ENCODE assay signal across 8 cellular contexts in the genomic region with DNA sequence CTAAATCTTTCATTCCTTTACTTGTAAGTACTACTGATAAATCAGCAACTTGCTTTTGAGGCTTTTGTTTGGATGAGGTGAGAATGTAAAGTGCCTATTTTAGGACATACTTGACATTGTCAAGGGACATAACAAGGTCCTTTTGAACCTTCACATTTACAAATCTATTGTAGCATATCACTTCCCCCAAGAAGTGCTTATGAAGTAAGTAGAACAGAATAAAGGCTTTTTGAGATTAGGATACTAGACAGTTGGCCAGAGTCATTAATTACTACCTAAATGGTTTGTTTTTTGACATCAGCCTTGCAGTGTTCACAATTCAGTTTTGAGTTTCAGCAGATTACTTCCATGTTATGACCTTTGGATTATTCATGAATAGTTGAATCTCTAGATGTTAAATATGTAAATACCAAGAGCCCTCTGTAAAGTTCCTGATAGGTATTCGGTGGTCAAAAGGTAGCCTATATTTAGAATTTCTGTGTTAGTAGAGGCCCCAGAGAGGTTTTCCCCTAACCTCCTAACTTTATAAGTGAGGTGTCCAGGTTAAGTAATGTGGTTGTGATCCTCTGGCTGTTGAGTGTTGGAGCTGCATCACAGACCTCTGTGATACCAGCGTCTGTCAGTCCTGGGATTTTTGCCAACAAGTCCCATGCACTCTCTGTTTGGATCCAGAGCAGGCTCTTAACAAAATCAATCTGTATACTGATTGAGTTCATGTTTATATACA.
A peak's percentile ranks its signal among the peaks of the same experiment; 100 is the strongest.
DNase-seq lines count a peak whose midpoint lies in the region; ATAC-seq, FAIRE-seq and TF ChIP-seq lines count a peak whose summit lies in the region.

No MANE protein-coding gene starts in this region.

- no peak for FAIRE-seq in HepG2 (lab: Jason Lieb, UNC)

- H3K4me3 ChIP-seq in HepG2 (replicated peaks in 1 of 3; ENCODE audit: insufficient read depth in 1 of 3, low read depth in 2 of 3, low read length in 3 of 3): no peak overlapping the region

- TF ChIP-seq EP300 in HepG2 (IDR thresholded peaks at IDR 0.05; ENCODE audit: low read depth in 2 of 2, low read length in 2 of 2) (no peak), HepG2 (CRISPR knock-in tag; IDR thresholded peaks at IDR 0.05; ENCODE audit: borderline replicate concordance) (no peak)

- H4K20me1 ChIP-seq in HepG2 (ENCODE audit: insufficient read depth, low read length): no peaks in the 10 kb centered on the region

- H3K9me3 Mint-ChIP-seq in brain (peaks cover 11 to 23% (median 13%) of the 10 kb centered on the region in 5 experiments), endothelial cell (ENCODE audit: unreplicated experiment) (no peaks in the 10 kb centered on the region)
- peaks cover 10% of the 10 kb centered on the region for H3K9me3 Mint-ChIP-seq in activated CD4-positive, alpha-beta memory T cell treated with anti-CD3 and anti-CD28 coated beads, Interleukin-2, amount 10 ng/mL, durations not matched to agents 7 days and 5 days

- ATAC-seq in HepG2 (peak; percentile 29; the same call in 1 of the 3 replicates), GM21723 (IDR thresholded peaks at IDR 0.05; ENCODE audit: unreplicated experiment) (no peak)

- in situ Hi-C loops in HepG2 (cut with HindIII; ENCODE audit: extremely low pct_ligation_motif_present, low pct_unique_long_range_greater_than_20kb): no loop called here

- no peak overlapping the region for H3K4me2 ChIP-seq in HepG2 (ENCODE audit: low read depth, low read length)

- POLR2A ChIA-PET in HepG2 (lab: Yijun Ruan, JAX): no interaction called here
- POLR2A ChIA-PET in activated CD4-positive, alpha-beta memory T cell treated with anti-CD3 and anti-CD28 coated beads, Interleukin-2, amount 10 ng/mL, durations not matched to agents 7 days and 5 days (lab: Charles Lee): no interaction called here

- peak; percentile 92 for DNase-seq in DMS 273 (lab: John Stamatoyannopoulos, UW; ENCODE audit: unreplicated experiment)
- peak; percentile 35 for DNase-seq in HS-5 (ENCODE audit: low read depth)
- peak; percentile 15 for DNase-seq in HepG2 (ENCODE audit: low spot score)
- DNase-seq in endothelial cell (ENCODE audit: low spot score): no peak
- DNase-seq in NCI-H187 (lab: John Stamatoyannopoulos, UW): no peak
- no peak for DNase-seq in activated CD4-positive, alpha-beta memory T cell treated with anti-CD3 and anti-CD28 coated beads, Interleukin-2, amount 10 ng/mL, durations not matched to agents 7 days and 5 days

- TF ChIP-seq POLR2A in HepG2 (IDR thresholded peaks at IDR 0.05; ENCODE audit: insufficient read depth in 1 of 2, low read depth in 2 of 2, low read length in 2 of 2): no peak

- WGBS in HepG2 (ENCODE audit: low lambda C conversion rate): 78% methylated on average over 2 of the region's 2 CpGs

- intact Hi-C loops in HepG2 (cut with micrococcal nuclease; ENCODE audit: unreplicated experiment): no loop called here

- peak overlapping the region in 3 of 5 experiments; percentile 3 to 56 (median 17) for H3K27ac Mint-ChIP-seq in brain
- H3K27ac Mint-ChIP-seq in endothelial cell (ENCODE audit: unreplicated experiment): no peak overlapping the region
- no peak overlapping the region for H3K27ac Mint-ChIP-seq in activated CD4-positive, alpha-beta memory T cell treated with anti-CD3 and anti-CD28 coated beads, Interleukin-2, amount 10 ng/mL, durations not matched to agents 7 days and 5 days

- TF ChIP-seq CTCF in brain (conservative IDR thresholded peaks at IDR 0.05) (no peak), HepG2 (CRISPR knock-in tag; IDR thresholded peaks at IDR 0.05) (no peak), endothelial cell (IDR thresholded peaks at IDR 0.05; ENCODE audit: unreplicated experiment) (no peak)

- H3K27me3 ChIP-seq in HepG2 (ENCODE audit: control insufficient read depth in 1 of 2, insufficient read depth in 2 of 2, low read length in 2 of 2): no peaks in the 10 kb centered on the region

- H3K36me3 Mint-ChIP-seq in brain: peaks cover 31% of the 10 kb centered on the region
- H3K36me3 Mint-ChIP-seq in endothelial cell (ENCODE audit: low read depth, unreplicated experiment): peaks cover 16% of the 10 kb centered on the region
- peaks cover 11% of the 10 kb centered on the region for H3K36me3 Mint-ChIP-seq in activated CD4-positive, alpha-beta memory T cell treated with anti-CD3 and anti-CD28 coated beads, Interleukin-2, amount 10 ng/mL, durations not matched to agents 7 days and 5 days (ENCODE audit: low read depth)

- CTCF ChIA-PET in HepG2 (lab: Yijun Ruan, JAX; ENCODE audit: low intra/inter-chr PET ratio, low total read pairs): no interaction called here
- CTCF ChIA-PET in activated CD4-positive, alpha-beta memory T cell treated with anti-CD3 and anti-CD28 coated beads, Interleukin-2, amount 10 ng/mL, durations not matched to agents 7 days and 5 days (lab: Charles Lee): no interaction called here

- H3K4me1 Mint-ChIP-seq in brain: peaks cover 46% of the 10 kb centered on the region
- peaks cover 15% of the 10 kb centered on the region for H3K4me1 Mint-ChIP-seq in endothelial cell (ENCODE audit: unreplicated experiment)
- no peaks in the 10 kb centered on the region for H3K4me1 Mint-ChIP-seq in activated CD4-positive, alpha-beta memory T cell treated with anti-CD3 and anti-CD28 coated beads, Interleukin-2, amount 10 ng/mL, durations not matched to agents 7 days and 5 days

- no peak overlapping the region for H3K27ac ChIP-seq in HepG2 (ENCODE audit: extremely low read length, insufficient read depth, low read length)

- peaks cover 10% of the 10 kb centered on the region; the same call in 1 of the 2 replicates for H3K9me3 ChIP-seq in HepG2 (ENCODE audit: low read length)

- peaks cover 51% of the 10 kb centered on the region for H3K4me1 ChIP-seq in HepG2 (ENCODE audit: insufficient read depth, low read length)

- H3K9ac ChIP-seq in HepG2 (ENCODE audit: insufficient read depth, low read depth, low read length): no peak overlapping the region

- no peak for TF ChIP-seq RAD21 in HepG2 (CRISPR knock-in tag; IDR thresholded peaks at IDR 0.05)

- peaks cover 27% of the 10 kb centered on the region for H3K79me2 ChIP-seq in HepG2 (ENCODE audit: insufficient read depth, low read length)

- H3K4me3 Mint-ChIP-seq in brain: no peak overlapping the region
- no peak overlapping the region for H3K4me3 Mint-ChIP-seq in endothelial cell (ENCODE audit: unreplicated experiment)
- no peak overlapping the region for H3K4me3 Mint-ChIP-seq in activated CD4-positive, alpha-beta memory T cell treated with anti-CD3 and anti-CD28 coated beads, Interleukin-2, amount 10 ng/mL, durations not matched to agents 7 days and 5 days

- BruUV-seq in HepG2 (replicated peaks; lab: Mats Ljungman, UMichigan): no TSS peak

- H2AFZ ChIP-seq in HepG2 (ENCODE audit: low read length): no peak overlapping the region

- H3K27me3 Mint-ChIP-seq in brain (no peaks in the 10 kb centered on the region), endothelial cell (ENCODE audit: unreplicated experiment) (no peaks in the 10 kb centered on the region)
- no peaks in the 10 kb centered on the region for H3K27me3 Mint-ChIP-seq in activated CD4-positive, alpha-beta memory T cell treated with anti-CD3 and anti-CD28 coated beads, Interleukin-2, amount 10 ng/mL, durations not matched to agents 7 days and 5 days

- H3K36me3 ChIP-seq in HepG2 (replicated peaks in 1 of 2; ENCODE audit: control insufficient read depth in 1 of 2, insufficient read depth in 2 of 2, low read length in 2 of 2): 0 out of 5 replicates have a peak, but pooled peaks cover 0 to 4% of the 10 kb centered on the region in 2 experiments

TF ChIP-seq in HepG2, 621 proteins besides CTCF, POLR2A, EP300 and RAD21 (continues in another document):
- TF ChIP-seq, protein P1, sequence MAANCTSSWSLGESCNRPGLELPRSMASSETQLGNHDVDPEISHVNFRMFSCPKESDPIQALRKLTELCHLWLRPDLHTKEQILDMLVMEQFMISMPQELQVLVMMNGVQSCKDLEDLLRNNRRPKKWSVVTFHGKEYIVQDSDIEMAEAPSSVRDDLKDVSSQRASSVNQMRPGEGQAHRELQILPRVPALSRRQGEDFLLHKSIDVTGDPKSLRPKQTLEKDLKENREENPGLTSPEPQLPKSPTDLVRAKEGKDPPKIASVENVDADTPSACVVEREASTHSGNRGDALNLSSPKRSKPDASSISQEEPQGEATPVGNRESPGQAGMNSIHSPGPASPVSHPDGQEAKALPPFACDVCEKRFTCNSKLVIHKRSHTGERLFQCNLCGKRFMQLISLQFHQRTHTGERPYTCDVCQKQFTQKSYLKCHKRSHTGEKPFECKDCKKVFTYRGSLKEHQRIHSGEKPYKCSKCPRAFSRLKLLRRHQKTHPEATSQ (CRISPR knock-in tag; IDR thresholded peaks at IDR 0.05; ENCODE audit: borderline replicate concordance): no peak
- TF ChIP-seq, protein P2, sequence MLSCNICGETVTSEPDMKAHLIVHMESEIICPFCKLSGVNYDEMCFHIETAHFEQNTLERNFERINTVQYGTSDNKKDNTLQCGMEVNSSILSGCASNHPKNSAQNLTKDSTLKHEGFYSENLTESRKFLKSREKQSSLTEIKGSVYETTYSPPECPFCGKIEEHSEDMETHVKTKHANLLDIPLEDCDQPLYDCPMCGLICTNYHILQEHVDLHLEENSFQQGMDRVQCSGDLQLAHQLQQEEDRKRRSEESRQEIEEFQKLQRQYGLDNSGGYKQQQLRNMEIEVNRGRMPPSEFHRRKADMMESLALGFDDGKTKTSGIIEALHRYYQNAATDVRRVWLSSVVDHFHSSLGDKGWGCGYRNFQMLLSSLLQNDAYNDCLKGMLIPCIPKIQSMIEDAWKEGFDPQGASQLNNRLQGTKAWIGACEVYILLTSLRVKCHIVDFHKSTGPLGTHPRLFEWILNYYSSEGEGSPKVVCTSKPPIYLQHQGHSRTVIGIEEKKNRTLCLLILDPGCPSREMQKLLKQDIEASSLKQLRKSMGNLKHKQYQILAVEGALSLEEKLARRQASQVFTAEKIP (CRISPR knock-in tag; IDR thresholded peaks at IDR 0.05; ENCODE audit: borderline replicate concordance): no peak
- TF ChIP-seq NBN (conservative IDR thresholded peaks at IDR 0.05) (no peak), ZNF780A (CRISPR knock-in tag; IDR thresholded peaks at IDR 0.05) (no peak), TOPORS (CRISPR knock-in tag; IDR thresholded peaks at IDR 0.05) (no peak), MAF1 (CRISPR knock-in tag; IDR thresholded peaks at IDR 0.05; ENCODE audit: borderline replicate concordance) (no peak), NR2F6 (IDR thresholded peaks at IDR 0.05) (no peak), NR2F6 (CRISPR knock-in tag; IDR thresholded peaks at IDR 0.05) (no peak)

Comparison
In these comparisons a context has a peak if more than half of its experiments do, and no peak if none do; other contexts are left out.
1. DNase-seq: peak in DMS 273 (single experiment), HS-5 (single experiment) and HepG2 (single experiment); none in endothelial cell (single experiment), NCI-H187 (0 of 2) and activated CD4-positive, alpha-beta memory T cell treated with anti-CD3 and anti-CD28 coated beads, Interleukin-2, amount 10 ng/mL, durations not matched to agents 7 days and 5 days (single experiment).
2. H3K27ac Mint-ChIP-seq: peak in brain (3 of 5); none in endothelial cell (single experiment) and activated CD4-positive, alpha-beta memory T cell treated with anti-CD3 and anti-CD28 coated beads, Interleukin-2, amount 10 ng/mL, durations not matched to agents 7 days and 5 days (single experiment).